ENCODE assay signal across 14 cellular contexts in the genomic region with DNA sequence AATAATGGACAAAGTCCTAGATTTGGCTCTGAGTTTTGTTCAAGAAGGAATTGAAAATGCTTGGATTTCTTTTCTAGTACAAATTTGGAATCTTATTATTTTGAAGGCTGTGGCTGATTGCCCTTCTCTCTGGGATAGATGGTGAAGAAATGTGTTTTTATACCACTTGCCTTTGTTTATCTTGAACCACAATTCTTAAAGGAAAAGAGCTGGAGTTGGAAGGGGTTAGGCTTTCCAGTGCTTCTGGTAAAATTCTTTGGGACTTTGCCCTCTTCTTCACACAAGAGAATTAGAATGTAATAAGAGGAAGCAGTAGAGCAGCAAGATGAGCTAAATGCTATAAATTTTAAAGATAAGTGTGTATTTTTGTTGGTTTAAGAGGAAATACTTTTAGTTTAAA.
DNase-seq lines count a peak whose midpoint lies in the region; ATAC-seq and TF ChIP-seq lines count a peak whose summit lies in the region.
"Had no signal": no experiment of that assay in that cellular context is flagged by ENCODE, and none has a peak within 500 bp of the region (broad histone marks: within the 10 kb centered on the region; RNA-seq: fewer than 3 reads in every experiment).

No MANE protein-coding gene starts in this region.

- in situ Hi-C loops in astrocyte of the spinal cord (cut with HindIII; ENCODE audit: low sequenced_read_pairs): no loop called here

- no peaks in the 10 kb centered on the region for H3K27me3 ChIP-seq in esophagus squamous epithelium
- H3K27me3 ChIP-seq: BLaER1 had no signal

- TF ChIP-seq CTCF in astrocyte of the spinal cord (IDR thresholded peaks at IDR 0.05; ENCODE audit: low read depth, low read length): no peak
- TF ChIP-seq CTCF in esophagus squamous epithelium (IDR thresholded peaks at IDR 0.05): no peak

- intact Hi-C loops in sciatic nerve (cut with DNase I): no loop called here
- intact Hi-C loops in esophagus squamous epithelium (cut with DNase I): no loop called here

- DNase-seq in NOMO-1 treated with DMSO at 0.1 percent for 48 hours (lab: John Stamatoyannopoulos, UW; ENCODE audit: unreplicated experiment) (peak; percentile 63), astrocyte of the spinal cord (ENCODE audit: low read depth, low spot score) (peak; percentile 6), sciatic nerve (ENCODE audit: low spot score) (no peak), esophagus squamous epithelium (lab: John Stamatoyannopoulos, UW) (no peak), NCI-H2196 treated with DMSO at 0.1 percent for 48 hours (lab: John Stamatoyannopoulos, UW; ENCODE audit: unreplicated experiment) (no peak)
- DNase-seq: CD4-positive, alpha-beta memory T cell; DMS153; DMS79; GDM1 had no signal

- H3K9me3 ChIP-seq in esophagus squamous epithelium: no peaks in the 10 kb centered on the region
- H3K9me3 ChIP-seq: A549, HAP-1 had no signal

- H3K27ac ChIP-seq in esophagus squamous epithelium: no peak overlapping the region
- H3K27ac ChIP-seq: A549, BLaER1, HL-60 had no signal

- TF ChIP-seq POLR2A in esophagus squamous epithelium (IDR thresholded peaks at IDR 0.05): no peak

- H3K4me3 ChIP-seq in astrocyte of the spinal cord (ENCODE audit: low read depth, low read length) (no peak overlapping the region), esophagus squamous epithelium (no peak overlapping the region)
- H3K4me3 ChIP-seq: A549, BLaER1, HAP-1 had no signal

- H3K36me3 ChIP-seq in esophagus squamous epithelium: no peaks in the 10 kb centered on the region
- H3K36me3 ChIP-seq: BLaER1, HAP-1 had no signal

- H3K4me1 ChIP-seq in esophagus squamous epithelium: no peaks in the 10 kb centered on the region
- H3K4me1 ChIP-seq: A549, BLaER1, HAP-1 had no signal

- ATAC-seq in sciatic nerve: peak; percentile 68
- ATAC-seq in GM18519 (IDR thresholded peaks at IDR 0.05; ENCODE audit: low FRiP score, unreplicated experiment): no peak
- ATAC-seq: A549 had no signal

Comparison
In these comparisons a context has a peak if more than half of its experiments do, and no peak if none do; other contexts are left out.
1. DNase-seq: peak in NOMO-1 treated with DMSO at 0.1 percent for 48 hours (single experiment) and astrocyte of the spinal cord (single experiment); none in sciatic nerve (single experiment), esophagus squamous epithelium (single experiment) and NCI-H2196 treated with DMSO at 0.1 percent for 48 hours (single experiment).